Comparison of ENCODE assay signal across 10 cellular contexts in the genomic region with DNA sequence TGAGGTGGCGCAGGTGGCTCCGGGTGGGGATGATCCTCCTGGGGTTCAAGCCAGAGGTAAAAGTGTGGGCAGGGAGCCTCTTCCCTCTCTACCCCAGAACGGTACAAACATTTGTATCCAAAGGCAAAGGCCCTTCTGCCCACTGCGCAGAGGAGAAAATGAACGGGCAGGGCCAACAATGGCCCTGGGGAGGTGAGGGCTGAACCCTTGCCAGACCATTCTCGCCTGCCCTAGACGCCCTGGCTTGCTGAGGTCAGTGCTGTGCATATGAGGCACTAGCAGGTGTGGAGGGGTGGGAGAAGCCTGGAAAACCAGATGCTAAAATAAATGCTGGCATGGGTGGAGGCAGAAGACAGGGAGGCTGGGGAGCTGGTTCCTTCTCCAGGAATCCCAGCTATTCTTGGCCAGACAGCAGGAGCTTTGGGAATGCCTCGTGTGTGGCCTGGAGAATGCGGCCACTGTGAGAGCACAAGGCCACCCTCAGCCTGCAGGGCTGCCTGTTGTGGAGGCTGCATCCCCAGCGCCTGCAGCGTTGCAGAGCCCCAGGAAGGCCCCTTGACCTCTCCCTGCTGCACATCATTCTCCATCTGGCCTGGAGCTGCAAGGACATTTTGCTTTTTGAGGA. TPM values are rescaled to one million over a fixed set of nuclear protein-coding genes. Genes with fewer than 3 reads are reported as not detected.
A peak's percentile ranks its signal among the peaks of the same experiment; 100 is the strongest.
DNase-seq lines count a peak whose midpoint lies in the region; ATAC-seq and TF ChIP-seq lines count a peak whose summit lies in the region.
"Had no signal": no experiment of that assay in that cellular context is flagged by ENCODE, and none has a peak within 500 bp of the region (broad histone marks: within the 10 kb centered on the region; RNA-seq: fewer than 3 reads in every experiment).

No MANE protein-coding gene starts in this region.

- no peak overlapping the region for H3K14ac ChIP-seq in mesenchymal stem cell (ENCODE audit: low read length in 2 of 2)

- H3K23ac ChIP-seq in mesenchymal stem cell (ENCODE audit: low read length in 2 of 2), result no peak overlapping the region

- peaks cover 5% of the 10 kb centered on the region for H3K27me3 Mint-ChIP-seq in activated T-helper 2 cell treated with anti-CD3 and anti-CD28 coated beads, Interferon-gamma antibody, Interleukin-2, Interleukin-4, amounts not matched to agents 10 μg/mL and 5 μg/mL and 100 μg/mL, durations not matched to agents 14 hours and 24 hours and 36 hours (ENCODE audit: low read depth)

- no peak overlapping the region for H3K27ac Mint-ChIP-seq in activated T-helper 2 cell treated with anti-CD3 and anti-CD28 coated beads, Interferon-gamma antibody, Interleukin-2, Interleukin-4, amounts not matched to agents 10 μg/mL and 5 μg/mL and 100 μg/mL, durations not matched to agents 14 hours and 24 hours and 36 hours

- DNase-seq in AG10803 (ENCODE audit: low read depth) (peak; percentile 16), H7 (peak; percentile 55), mesenchymal stem cell (peak; percentile 12), brain microvascular endothelial cell (no peak), C1 segment of cervical spinal cord (lab: John Stamatoyannopoulos, UW) (no peak), COR-L47 (lab: John Stamatoyannopoulos, UW) (no peak)
- no peak for DNase-seq in activated T-helper 2 cell treated with anti-CD3 and anti-CD28 coated beads, Interferon-gamma antibody, Interleukin-2, Interleukin-4, amounts not matched to agents 10 μg/mL and 5 μg/mL and 100 μg/mL, durations not matched to agents 14 hours and 24 hours and 36 hours (ENCODE audit: low spot score)

- no peak overlapping the region for H4K8ac ChIP-seq in mesenchymal stem cell (ENCODE audit: low read length)

- H3K27ac ChIP-seq in mesenchymal stem cell (ENCODE audit: low read length, poor library complexity, severe bottlenecking) (no peak overlapping the region), brain microvascular endothelial cell (no peak overlapping the region)
- H3K27ac ChIP-seq: C4-2B had no signal

- H3K36me3 ChIP-seq in H7 (replicated peaks; ENCODE audit: control insufficient read depth, insufficient read depth, low read length) (no peaks in the 10 kb centered on the region), mesenchymal stem cell (ENCODE audit: control insufficient read depth in 1 of 2, insufficient read depth in 2 of 2, low read depth in 1 of 2, low read length in 2 of 2) (no peaks in the 10 kb centered on the region), brain microvascular endothelial cell (replicated peaks) (no peaks in the 10 kb centered on the region)

- no peak overlapping the region for H2AK5ac ChIP-seq in mesenchymal stem cell (ENCODE audit: low read length, severe bottlenecking)

- H3K4me1 ChIP-seq in mesenchymal stem cell (ENCODE audit: control insufficient read depth, insufficient read depth, low read depth, low read length), result peaks cover 16% of the 10 kb centered on the region

- H3K79me1 ChIP-seq in mesenchymal stem cell (replicated peaks; ENCODE audit: low read length, poor library complexity, severe bottlenecking), result no peaks in the 10 kb centered on the region

- H3K4me3 Mint-ChIP-seq in activated T-helper 2 cell treated with anti-CD3 and anti-CD28 coated beads, Interferon-gamma antibody, Interleukin-2, Interleukin-4, amounts not matched to agents 10 μg/mL and 5 μg/mL and 100 μg/mL, durations not matched to agents 14 hours and 24 hours and 36 hours (ENCODE audit: low read depth), result peak overlapping the region; percentile 86

- no peak overlapping the region for H3K4me2 ChIP-seq in mesenchymal stem cell (ENCODE audit: low read length, poor library complexity, severe bottlenecking)

- H3K27me3 ChIP-seq in H7 (ENCODE audit: control insufficient read depth, insufficient read depth, low read length), result peaks cover 3% of the 10 kb centered on the region
- peaks cover 33 to 77% of the 10 kb centered on the region in 2 experiments for H3K27me3 ChIP-seq in mesenchymal stem cell (ENCODE audit: control insufficient read depth in 1 of 2, insufficient read depth in 1 of 2, low read length in 2 of 2)
- H3K27me3 ChIP-seq in brain microvascular endothelial cell (replicated peaks), result no peaks in the 10 kb centered on the region

- H3K4ac ChIP-seq in mesenchymal stem cell (ENCODE audit: low read depth in 1 of 2, low read length in 2 of 2), result no peak overlapping the region

- no peak overlapping the region for H3K18ac ChIP-seq in mesenchymal stem cell (ENCODE audit: low read depth in 1 of 2, low read length in 2 of 2)

- no peak overlapping the region for H2BK120ac ChIP-seq in mesenchymal stem cell (ENCODE audit: low read depth, low read length)

- H3K4me1 Mint-ChIP-seq in activated T-helper 2 cell treated with anti-CD3 and anti-CD28 coated beads, Interferon-gamma antibody, Interleukin-2, Interleukin-4, amounts not matched to agents 10 μg/mL and 5 μg/mL and 100 μg/mL, durations not matched to agents 14 hours and 24 hours and 36 hours (ENCODE audit: low read depth), result peaks cover 8% of the 10 kb centered on the region

- H3K9me3 ChIP-seq in mesenchymal stem cell (ENCODE audit: control insufficient read depth, low read length), result no peaks in the 10 kb centered on the region

- TF ChIP-seq CTCF in AG10803 (conservative IDR thresholded peaks at IDR 0.05; ENCODE audit: low read length) (no peak), brain microvascular endothelial cell (IDR thresholded peaks at IDR 0.05; ENCODE audit: low read depth, low read length, missing control alignments) (no peak)

- WGBS in mesenchymal stem cell, result 65% methylated on average over 11 of the region's 11 CpGs

- no peaks in the 10 kb centered on the region for H3K9me3 Mint-ChIP-seq in activated T-helper 2 cell treated with anti-CD3 and anti-CD28 coated beads, Interferon-gamma antibody, Interleukin-2, Interleukin-4, amounts not matched to agents 10 μg/mL and 5 μg/mL and 100 μg/mL, durations not matched to agents 14 hours and 24 hours and 36 hours
- H3K9me3 Mint-ChIP-seq: dendritic cell treated with granulocyte-macrophage colony-stimulating factor and Interleukin-4, amounts not matched to agents 40 ng/mL and 50 ng/mL, for 4 days had no signal

- H4K91ac ChIP-seq in mesenchymal stem cell (ENCODE audit: low read length), result no peak overlapping the region

- intact Hi-C loops in activated T-helper 2 cell treated with anti-CD3 and anti-CD28 coated beads, Interferon-gamma antibody, Interleukin-2, Interleukin-4, amounts not matched to agents 10 μg/mL and 5 μg/mL and 100 μg/mL, durations not matched to agents 14 hours and 24 hours and 36 hours (cut with micrococcal nuclease), result no loop called here

- no peak overlapping the region for H2BK12ac ChIP-seq in mesenchymal stem cell (ENCODE audit: low read length in 2 of 2)

- no peak overlapping the region for H3K9ac ChIP-seq in mesenchymal stem cell (ENCODE audit: low read length)

- H2BK5ac ChIP-seq in mesenchymal stem cell (ENCODE audit: low read depth, low read length, poor library complexity, severe bottlenecking), result no peak overlapping the region

- H2AFZ ChIP-seq in mesenchymal stem cell (ENCODE audit: low read depth, low read length), result no peak overlapping the region

- no peaks in the 10 kb centered on the region for H3K36me3 Mint-ChIP-seq in activated T-helper 2 cell treated with anti-CD3 and anti-CD28 coated beads, Interferon-gamma antibody, Interleukin-2, Interleukin-4, amounts not matched to agents 10 μg/mL and 5 μg/mL and 100 μg/mL, durations not matched to agents 14 hours and 24 hours and 36 hours (ENCODE audit: low read depth)

- H2BK15ac ChIP-seq in mesenchymal stem cell (ENCODE audit: low read depth, poor library complexity, severe bottlenecking), result no peak overlapping the region

- ATAC-seq in HG03097 (IDR thresholded peaks at IDR 0.05; ENCODE audit: low FRiP score, unreplicated experiment), result no peak

- H3K4me3 ChIP-seq in AG10803 (ENCODE audit: low read length), result no peak overlapping the region
- no peak overlapping the region for H3K4me3 ChIP-seq in H7 (ENCODE audit: insufficient read depth, low read depth, low read length)
- no peak overlapping the region for H3K4me3 ChIP-seq in mesenchymal stem cell (ENCODE audit: insufficient read depth in 1 of 2, low read depth in 1 of 2, low read length in 2 of 2)
- H3K4me3 ChIP-seq in brain microvascular endothelial cell (ENCODE audit: low read depth, low read length), result no peak overlapping the region

- in situ Hi-C loops in brain microvascular endothelial cell (cut with HindIII; ENCODE audit: low pct_ligation_motif_present, low sequenced_read_pairs), result no loop called here

RNA-seq across cellular contexts. Expression of a gene that starts 4.5 kb away (rescaled TPM):
- total RNA-seq in H7 (2014; rRNA removed; shearing (Covaris generic)), result not detected in 2 replicates
- total RNA-seq in activated T-helper 2 cell treated with anti-CD3 and anti-CD28 coated beads, Interferon-gamma antibody, Interleukin-2, Interleukin-4, amounts not matched to agents 10 μg/mL and 5 μg/mL and 100 μg/mL, durations not matched to agents 14 hours and 24 hours and 36 hours, result not detected in 2 replicates
- not detected for polyA plus RNA-seq in mesenchymal stem cell (2013, experiment 1 of 2)
- not detected for polyA plus RNA-seq in mesenchymal stem cell (2013, experiment 2 of 2)

RNA-seq across cellular contexts. Expression of a gene that starts 12.2 kb away (rescaled TPM):
- total RNA-seq in H7 (2014; rRNA removed; shearing (Covaris generic)), result 0.10 TPM in 1 of 2 replicates, not detected in the other
- total RNA-seq in activated T-helper 2 cell treated with anti-CD3 and anti-CD28 coated beads, Interferon-gamma antibody, Interleukin-2, Interleukin-4, amounts not matched to agents 10 μg/mL and 5 μg/mL and 100 μg/mL, durations not matched to agents 14 hours and 24 hours and 36 hours, result not detected in 2 replicates
- not detected for polyA plus RNA-seq in mesenchymal stem cell (2013, experiment 1 of 2)
- polyA plus RNA-seq in mesenchymal stem cell (2013, experiment 2 of 2), result not detected

RNA-seq across cellular contexts. Expression of a gene that starts 30.2 kb away (rescaled TPM):
- total RNA-seq in H7 (2014; rRNA removed; shearing (Covaris generic)), result not detected in 2 replicates
- total RNA-seq in activated T-helper 2 cell treated with anti-CD3 and anti-CD28 coated beads, Interferon-gamma antibody, Interleukin-2, Interleukin-4, amounts not matched to agents 10 μg/mL and 5 μg/mL and 100 μg/mL, durations not matched to agents 14 hours and 24 hours and 36 hours, result not detected in 2 replicates
- 4.8 TPM for polyA plus RNA-seq in mesenchymal stem cell (2013, experiment 1 of 2)
- polyA plus RNA-seq in mesenchymal stem cell (2013, experiment 2 of 2), result 4.7 TPM

RNA-seq across cellular contexts. Expression of a gene that starts 33.8 kb away (rescaled TPM):
- 13.8 and 16.9 TPM in 2 replicates for total RNA-seq in H7 (2014; rRNA removed; shearing (Covaris generic))
- 0.94 and 1.2 TPM in 2 replicates for total RNA-seq in activated T-helper 2 cell treated with anti-CD3 and anti-CD28 coated beads, Interferon-gamma antibody, Interleukin-2, Interleukin-4, amounts not matched to agents 10 μg/mL and 5 μg/mL and 100 μg/mL, durations not matched to agents 14 hours and 24 hours and 36 hours
- 19.0 TPM for polyA plus RNA-seq in mesenchymal stem cell (2013, experiment 1 of 2)
- 18.7 TPM for polyA plus RNA-seq in mesenchymal stem cell (2013, experiment 2 of 2)

RNA-seq across cellular contexts. Expression of a gene that starts 44.1 kb away (rescaled TPM):
- total RNA-seq in H7 (2014; rRNA removed; shearing (Covaris generic)), result 20.2 and 32.0 TPM in 2 replicates
- 315 and 321 TPM in 2 replicates for total RNA-seq in activated T-helper 2 cell treated with anti-CD3 and anti-CD28 coated beads, Interferon-gamma antibody, Interleukin-2, Interleukin-4, amounts not matched to agents 10 μg/mL and 5 μg/mL and 100 μg/mL, durations not matched to agents 14 hours and 24 hours and 36 hours
- polyA plus RNA-seq in mesenchymal stem cell (2013, experiment 1 of 2), result 77.4 TPM
- 77.5 TPM for polyA plus RNA-seq in mesenchymal stem cell (2013, experiment 2 of 2)

Comparison
In these comparisons a context has a peak if more than half of its experiments do, and no peak if none do; other contexts are left out.
1. DNase-seq: peak in AG10803 (single experiment), H7 (single experiment) and mesenchymal stem cell (single experiment); none in activated T-helper 2 cell treated with anti-CD3 and anti-CD28 coated beads, Interferon-gamma antibody, Interleukin-2, Interleukin-4, amounts not matched to agents 10 μg/mL and 5 μg/mL and 100 μg/mL, durations not matched to agents 14 hours and 24 hours and 36 hours (single experiment), brain microvascular endothelial cell (single experiment), C1 segment of cervical spinal cord (0 of 14) and COR-L47 (single experiment).